ENCODE assay signal across 1 cellular context in genomic region chr11:87304350-87304749, GRCh38.
TF ChIP-seq lines count a peak whose summit lies in the region.

No MANE protein-coding gene starts in this region.

TF ChIP-seq in SK-N-SH treated with all-trans-retinoic acid at 6 μM for 48 hours, 23 proteins besides CTCF, POLR2A, EP300 and RAD21 (continued from another document):
- TF ChIP-seq, protein P1, sequence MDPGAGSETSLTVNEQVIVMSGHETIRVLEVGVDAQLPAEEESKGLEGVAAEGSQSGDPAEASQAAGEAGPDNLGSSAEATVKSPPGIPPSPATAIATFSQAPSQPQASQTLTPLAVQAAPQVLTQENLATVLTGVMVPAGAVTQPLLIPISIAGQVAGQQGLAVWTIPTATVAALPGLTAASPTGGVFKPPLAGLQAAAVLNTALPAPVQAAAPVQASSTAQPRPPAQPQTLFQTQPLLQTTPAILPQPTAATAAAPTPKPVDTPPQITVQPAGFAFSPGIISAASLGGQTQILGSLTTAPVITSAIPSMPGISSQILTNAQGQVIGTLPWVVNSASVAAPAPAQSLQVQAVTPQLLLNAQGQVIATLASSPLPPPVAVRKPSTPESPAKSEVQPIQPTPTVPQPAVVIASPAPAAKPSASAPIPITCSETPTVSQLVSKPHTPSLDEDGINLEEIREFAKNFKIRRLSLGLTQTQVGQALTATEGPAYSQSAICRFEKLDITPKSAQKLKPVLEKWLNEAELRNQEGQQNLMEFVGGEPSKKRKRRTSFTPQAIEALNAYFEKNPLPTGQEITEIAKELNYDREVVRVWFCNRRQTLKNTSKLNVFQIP (CRISPR knock-in tag; IDR thresholded peaks at IDR 0.05; ENCODE audit: borderline replicate concordance, low read depth), result no peak
- no peak for TF ChIP-seq ISL1 (CRISPR knock-in tag; IDR thresholded peaks at IDR 0.05)
- no peak for TF ChIP-seq BACH2 (CRISPR knock-in tag; IDR thresholded peaks at IDR 0.05; ENCODE audit: borderline replicate concordance)
- no peak for TF ChIP-seq CREB5 (CRISPR knock-in tag; IDR thresholded peaks at IDR 0.05; ENCODE audit: low read depth)
- no peak for TF ChIP-seq TCF4 (CRISPR knock-in tag; IDR thresholded peaks at IDR 0.05; ENCODE audit: borderline replicate concordance)
- no peak for TF ChIP-seq PPARA (CRISPR knock-in tag; IDR thresholded peaks at IDR 0.05; ENCODE audit: borderline replicate concordance)
- no peak for TF ChIP-seq ZNF70 (CRISPR knock-in tag; IDR thresholded peaks at IDR 0.05)
- TF ChIP-seq CSDC2 (CRISPR knock-in tag; IDR thresholded peaks at IDR 0.05), result no peak
